In genomic region chr6:34243901-34244884, GRCh38 we compare ENCODE assay signal across 8 cellular contexts.
DNase-seq lines count a peak whose midpoint lies in the region; ATAC-seq and TF ChIP-seq lines count a peak whose summit lies in the region.

No MANE protein-coding gene starts in this region.

- H4K20me1 ChIP-seq in BLaER1 treated with 17β-estradiol and CSF1 and Interleukin-3, amounts not matched to agents 10 nM and 100 nM, result peaks cover 88 to 95% (median 92%) of the 10 kb centered on the region in 11 experiments; a peak in 21 of 22 replicates

- peak overlapping the region in 4 of 10 experiments; percentile 27 to 40 (median 33); a peak in 3 of 20 replicates for H3K4me3 ChIP-seq in BLaER1 treated with 17β-estradiol and CSF1 and Interleukin-3, amounts not matched to agents 10 nM and 100 nM
- peak overlapping the region; percentile 18 for H3K4me3 ChIP-seq in HFF-Myc (replicated peaks; ENCODE audit: low read depth, low read length)
- H3K4me3 ChIP-seq in subcutaneous abdominal adipose tissue (ENCODE audit: low read depth in 1 of 5, low read length in 5 of 5), result no peak overlapping the region

- peaks cover 41 to 75% (median 67%) of the 10 kb centered on the region in 11 experiments for H3K36me3 ChIP-seq in BLaER1 treated with 17β-estradiol and CSF1 and Interleukin-3, amounts not matched to agents 10 nM and 100 nM
- H3K36me3 ChIP-seq in subcutaneous abdominal adipose tissue (ENCODE audit: control insufficient read depth in 5 of 5, insufficient read depth in 5 of 5, low read length in 5 of 5), result peaks cover 0 to 33% (median 14%) of the 10 kb centered on the region in 5 donors

- peaks cover 66 to 93% (median 90%) of the 10 kb centered on the region in 10 experiments for H3K4me1 ChIP-seq in BLaER1 treated with 17β-estradiol and CSF1 and Interleukin-3, amounts not matched to agents 10 nM and 100 nM
- peaks cover 0 to 26% (median 18%) of the 10 kb centered on the region in 5 donors for H3K4me1 ChIP-seq in subcutaneous abdominal adipose tissue (ENCODE audit: control insufficient read depth in 5 of 5, insufficient read depth in 5 of 5, low read length in 5 of 5)

- no peaks in the 10 kb centered on the region for H3K9me3 ChIP-seq in BLaER1 treated with 17β-estradiol and CSF1 and Interleukin-3, amounts not matched to agents 10 nM and 100 nM (replicated peaks in 1 of 11)
- no peaks in the 10 kb centered on the region for H3K9me3 ChIP-seq in subcutaneous abdominal adipose tissue (ENCODE audit: control insufficient read depth in 5 of 5, low read length in 5 of 5)

- H3K4me2 ChIP-seq in BLaER1 treated with 17β-estradiol and CSF1 and Interleukin-3, amounts not matched to agents 10 nM and 100 nM, result peak overlapping the region; percentile 71 to 99 (median 95)

- DNase-seq in HFF-Myc (ENCODE audit: extremely low read depth, low read depth) (peak; percentile 85), UCSD-AML1 (lab: John Stamatoyannopoulos, UW; ENCODE audit: unreplicated experiment) (peak; percentile 56), dedifferentiated amniotic fluid mesenchymal stem cell (ENCODE audit: extremely low spot score) (peak; percentile 81), medulla oblongata (ENCODE audit: extremely low spot score) (peak; percentile 44)

- H3K27ac ChIP-seq in BLaER1 treated with 17β-estradiol and CSF1 and Interleukin-3, amounts not matched to agents 10 nM and 100 nM, result peak overlapping the region in 10 of 11 experiments; percentile 43 to 77 (median 66); a peak in 20 of 22 replicates
- H3K27ac ChIP-seq in subcutaneous abdominal adipose tissue (ENCODE audit: low read depth, low read length), result peak overlapping the region; percentile 38

- ATAC-seq in HG03196 (IDR thresholded peaks at IDR 0.05; ENCODE audit: unreplicated experiment) (no peak), GM18502 (IDR thresholded peaks at IDR 0.05; ENCODE audit: poor library complexity, unreplicated experiment) (no peak)

- peak overlapping the region; percentile 37 to 100 (median 60); a peak in 20 of 22 replicates for H3K9ac ChIP-seq in BLaER1 treated with 17β-estradiol and CSF1 and Interleukin-3, amounts not matched to agents 10 nM and 100 nM
- peak overlapping the region in 3 of 5 donors; percentile 14 to 56 (median 28) for H3K9ac ChIP-seq in subcutaneous abdominal adipose tissue (ENCODE audit: low read length in 5 of 5)

- TF ChIP-seq CTCF in HFF-Myc (IDR thresholded peaks at IDR 0.05; ENCODE audit: low read depth, low read length, missing control alignments), result peak; percentile 51

- H3K27me3 ChIP-seq in BLaER1 treated with 17β-estradiol and CSF1 and Interleukin-3, amounts not matched to agents 10 nM and 100 nM, result no peaks in the 10 kb centered on the region
- no peaks in the 10 kb centered on the region for H3K27me3 ChIP-seq in subcutaneous abdominal adipose tissue (ENCODE audit: control insufficient read depth in 5 of 5, insufficient read depth in 4 of 5, low read length in 5 of 5)
